In the genomic region with DNA sequence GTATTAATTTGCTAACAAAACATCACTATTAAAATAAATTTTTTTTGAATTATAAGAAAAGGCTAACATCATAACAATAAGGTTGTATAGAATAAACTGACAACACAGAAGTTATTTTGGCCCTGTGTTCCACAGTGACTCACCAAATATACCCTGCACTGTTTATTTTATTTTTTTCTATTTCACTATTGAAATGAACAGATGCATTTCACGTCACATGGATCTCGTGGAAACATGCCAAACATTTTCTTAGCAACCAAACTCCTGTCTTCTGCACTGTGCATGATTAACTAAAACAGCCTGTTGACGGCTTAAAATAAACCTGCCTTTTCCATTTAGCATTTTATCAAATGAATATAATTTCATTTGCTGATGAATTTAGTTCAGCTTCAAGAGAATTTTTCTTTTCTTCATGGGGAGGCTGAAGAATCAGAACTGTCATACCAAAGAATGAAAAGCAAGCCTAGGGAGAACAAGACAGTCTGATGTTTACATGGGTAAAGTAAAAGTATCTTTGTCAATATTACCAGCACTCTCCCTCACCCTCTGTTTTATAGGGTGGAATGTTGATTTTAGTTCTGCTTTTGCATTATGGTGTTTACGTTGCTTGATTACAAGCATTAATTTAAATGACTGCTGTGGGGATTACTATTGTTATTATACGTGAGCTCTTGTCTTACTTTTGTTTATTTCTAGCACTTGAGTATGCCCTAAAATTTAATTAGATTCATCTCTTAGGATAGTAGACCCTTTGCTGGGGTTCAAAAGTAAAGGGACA, we compare ENCODE assay signal across 9 cellular contexts.
A peak's percentile ranks its signal among the peaks of the same experiment; 100 is the strongest.
DNase-seq lines count a peak whose midpoint lies in the region; ATAC-seq, FAIRE-seq and TF ChIP-seq lines count a peak whose summit lies in the region.
"Had no signal": no experiment of that assay in that cellular context is flagged by ENCODE, and none has a peak within 500 bp of the region (broad histone marks: within the 10 kb centered on the region; RNA-seq: fewer than 3 reads in every experiment).

No MANE protein-coding gene starts in this region.

- H3K27ac ChIP-seq in left ventricle myocardium inferior (replicated peaks): no peak overlapping the region
- no peak overlapping the region for H3K27ac ChIP-seq in effector memory CD4-positive, alpha-beta T cell (ENCODE audit: insufficient read depth, low read length, poor library complexity, severe bottlenecking)

- H3K36me3 ChIP-seq in left ventricle myocardium inferior: no peaks in the 10 kb centered on the region
- H3K36me3 ChIP-seq in effector memory CD4-positive, alpha-beta T cell (ENCODE audit: control insufficient read depth, insufficient read depth, low read length): no peaks in the 10 kb centered on the region

- no peak overlapping the region for H3K4me3 ChIP-seq in left ventricle myocardium inferior
- H3K4me3 ChIP-seq in effector memory CD4-positive, alpha-beta T cell (ENCODE audit: insufficient read depth, low read depth, low read length, poor library complexity, severe bottlenecking): no peak overlapping the region

- intact Hi-C loops in Right ventricle myocardium inferior (cut with DNase I): no loop called here
- intact Hi-C loops in left ventricle myocardium inferior (cut with micrococcal nuclease): no loop called here

- ATAC-seq in Right ventricle myocardium inferior (peak; percentile 52), HG03460 (IDR thresholded peaks at IDR 0.05; ENCODE audit: unreplicated experiment) (peak; percentile 72)

- H3K27me3 ChIP-seq in left ventricle myocardium inferior (ENCODE audit: low read depth): no peaks in the 10 kb centered on the region
- no peaks in the 10 kb centered on the region for H3K27me3 ChIP-seq in effector memory CD4-positive, alpha-beta T cell (replicated peaks; ENCODE audit: control insufficient read depth, insufficient read depth, low read length, poor library complexity, severe bottlenecking)

- DNase-seq in Right ventricle myocardium inferior (ENCODE audit: missing footprints): no peak
- no peak for DNase-seq in left ventricle myocardium inferior
- peak; percentile 33 for DNase-seq in RKO (ENCODE audit: low spot score)
- DNase-seq in frontal cortex (ENCODE audit: low spot score in 2 of 2): no peak
- no peak for DNase-seq in stimulated activated naive CD4-positive, alpha-beta T cell treated with Interleukin-2 at 50 U/mL for 16 hours (lab: John Stamatoyannopoulos, UW)
- no peak for DNase-seq in stimulated activated CD4-positive, alpha-beta T cell treated with anti-CD3 and anti-CD28 coated beads, Interleukin-12 subunit alpha, Interleukin-12 subunit beta, amount 100 ng/mL, for 4 hours
- no peak for DNase-seq in effector memory CD4-positive, alpha-beta T cell
- DNase-seq: CD4-positive, CD25-positive, alpha-beta regulatory T cell had no signal

- no peak for TF ChIP-seq CTCF in left ventricle myocardium inferior (IDR thresholded peaks at IDR 0.05; ENCODE audit: borderline replicate concordance)

- peak; percentile 74 for FAIRE-seq in frontal cortex (lab: Jason Lieb, UNC)

- peaks cover 8% of the 10 kb centered on the region for H3K4me1 ChIP-seq in left ventricle myocardium inferior
- no peaks in the 10 kb centered on the region for H3K4me1 ChIP-seq in effector memory CD4-positive, alpha-beta T cell (ENCODE audit: control insufficient read depth, insufficient read depth, low read length, poor library complexity, severe bottlenecking)

- H3K9me3 ChIP-seq in left ventricle myocardium inferior (replicated peaks): no peaks in the 10 kb centered on the region
- no peaks in the 10 kb centered on the region for H3K9me3 ChIP-seq in effector memory CD4-positive, alpha-beta T cell (ENCODE audit: control insufficient read depth, low read length)
